Comparison of ENCODE assay signal across 1 cellular context in genomic region chr10:118046491-118047362, GRCh38.
TF ChIP-seq lines count a peak whose summit lies in the region.

A gene with protein sequence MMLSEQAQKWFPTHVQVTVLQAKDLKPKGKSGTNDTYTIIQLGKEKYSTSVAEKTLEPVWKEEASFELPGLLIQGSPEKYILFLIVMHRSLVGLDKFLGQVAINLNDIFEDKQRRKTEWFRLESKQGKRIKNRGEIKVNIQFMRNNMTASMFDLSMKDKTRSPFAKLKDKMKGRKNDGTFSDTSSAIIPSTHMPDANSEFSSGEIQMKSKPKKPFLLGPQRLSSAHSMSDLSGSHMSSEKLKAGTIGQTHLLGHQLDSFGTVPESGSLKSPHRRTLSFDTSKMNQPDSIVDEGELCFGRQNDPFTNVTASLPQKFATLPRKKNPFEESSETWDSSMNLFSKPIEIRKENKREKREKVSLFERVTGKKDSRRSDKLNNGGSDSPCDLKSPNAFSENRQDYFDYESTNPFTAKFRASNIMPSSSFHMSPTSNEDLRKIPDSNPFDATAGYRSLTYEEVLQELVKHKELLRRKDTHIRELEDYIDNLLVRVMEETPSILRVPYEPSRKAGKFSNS (minus strand): TSS chr10:118046941. CDS start chr10:118046163, 778 bp downstream.

TF ChIP-seq in K562, 482 proteins besides CTCF, POLR2A, EP300 and RAD21 (continued from another document):
- TF ChIP-seq E2F6 (IDR thresholded peaks at IDR 0.05; ENCODE audit: borderline replicate concordance in 1 of 2, extremely low read depth in 1 of 2, insufficient read depth in 1 of 2, insufficient read length in 1 of 2, low read depth in 1 of 2, low read length in 1 of 2, poor library complexity in 1 of 2, severe bottlenecking in 1 of 2) (peak in 1 of 2 experiments; percentile 17), ARNT (IDR thresholded peaks at IDR 0.05) (no peak), MYNN (IDR thresholded peaks at IDR 0.05) (no peak), MYNN (CRISPR knock-in tag; IDR thresholded peaks at IDR 0.05) (no peak), C11orf30 (IDR thresholded peaks at IDR 0.05; ENCODE audit: low read depth) (no peak), GATAD2B (IDR thresholded peaks at IDR 0.05; ENCODE audit: borderline replicate concordance) (peak; percentile 92), TBP (optimal IDR thresholded peaks at IDR 0.05; ENCODE audit: low read depth, low read length) (peak; percentile 79), POLR3G (IDR thresholded peaks at IDR 0.05; ENCODE audit: extremely low read depth, insufficient read length, insufficient replicate concordance) (no peak), E2F1 (CRISPR knock-in tag; IDR thresholded peaks at IDR 0.05) (no peak), HNRNPLL (IDR thresholded peaks at IDR 0.05; ENCODE audit: low read depth, low read length, poor library complexity, severe bottlenecking) (peak; percentile 44), CHD4 (IDR thresholded peaks at IDR 0.05; ENCODE audit: insufficient read depth, insufficient replicate concordance, low read depth, low read length, poor library complexity, severe bottlenecking) (no peak), KLF13 (tag; IDR thresholded peaks at IDR 0.05; ENCODE audit: borderline replicate concordance, low read depth) (no peak), ZNF23 (CRISPR knock-in tag; IDR thresholded peaks at IDR 0.05) (no peak), TCF3 (CRISPR knock-in tag; IDR thresholded peaks at IDR 0.05) (no peak), POLR2G (IDR thresholded peaks at IDR 0.05; ENCODE audit: low read depth, low read length) (peak; percentile 88), NEUROD1 (IDR thresholded peaks at IDR 0.05; ENCODE audit: borderline replicate concordance, low read depth, low read length, partially characterized antibody) (no peak), CXXC5 (CRISPR knock-in tag; IDR thresholded peaks at IDR 0.05) (peak; percentile 75), ZNF175 (CRISPR knock-in tag; IDR thresholded peaks at IDR 0.05; ENCODE audit: low read depth) (no peak), RBM22 (IDR thresholded peaks at IDR 0.05; ENCODE audit: low read depth, low read length, poor library complexity, severe bottlenecking) (peak; percentile 93), E2F3 (CRISPR knock-in tag; IDR thresholded peaks at IDR 0.05) (no peak), SMAD1 (IDR thresholded peaks at IDR 0.05; ENCODE audit: low read depth, low read length, partially characterized antibody) (no peak), SIN3B (IDR thresholded peaks at IDR 0.05; ENCODE audit: low read depth) (peak; percentile 38; the same call in 1 of the 2 replicates), SREBF2 (CRISPR knock-in tag; IDR thresholded peaks at IDR 0.05) (no peak), OTX1 (CRISPR knock-in tag; IDR thresholded peaks at IDR 0.05) (no peak), TAF9B (IDR thresholded peaks at IDR 0.05; ENCODE audit: partially characterized antibody) (no peak), SMAD3 (CRISPR knock-in tag; conservative IDR thresholded peaks at IDR 0.05) (no peak), RHOXF2B (CRISPR knock-in tag; conservative IDR thresholded peaks at IDR 0.05) (no peak), MBD2 (IDR thresholded peaks at IDR 0.05; ENCODE audit: borderline replicate concordance, low read depth) (no peak), BHLHE40 (IDR thresholded peaks at IDR 0.05; ENCODE audit: low read length) (peak; percentile 74)
- TF ChIP-seq, protein P1, sequence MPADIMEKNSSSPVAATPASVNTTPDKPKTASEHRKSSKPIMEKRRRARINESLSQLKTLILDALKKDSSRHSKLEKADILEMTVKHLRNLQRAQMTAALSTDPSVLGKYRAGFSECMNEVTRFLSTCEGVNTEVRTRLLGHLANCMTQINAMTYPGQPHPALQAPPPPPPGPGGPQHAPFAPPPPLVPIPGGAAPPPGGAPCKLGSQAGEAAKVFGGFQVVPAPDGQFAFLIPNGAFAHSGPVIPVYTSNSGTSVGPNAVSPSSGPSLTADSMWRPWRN (IDR thresholded peaks at IDR 0.05; ENCODE audit: low read depth), result no peak
- TF ChIP-seq, protein P2, sequence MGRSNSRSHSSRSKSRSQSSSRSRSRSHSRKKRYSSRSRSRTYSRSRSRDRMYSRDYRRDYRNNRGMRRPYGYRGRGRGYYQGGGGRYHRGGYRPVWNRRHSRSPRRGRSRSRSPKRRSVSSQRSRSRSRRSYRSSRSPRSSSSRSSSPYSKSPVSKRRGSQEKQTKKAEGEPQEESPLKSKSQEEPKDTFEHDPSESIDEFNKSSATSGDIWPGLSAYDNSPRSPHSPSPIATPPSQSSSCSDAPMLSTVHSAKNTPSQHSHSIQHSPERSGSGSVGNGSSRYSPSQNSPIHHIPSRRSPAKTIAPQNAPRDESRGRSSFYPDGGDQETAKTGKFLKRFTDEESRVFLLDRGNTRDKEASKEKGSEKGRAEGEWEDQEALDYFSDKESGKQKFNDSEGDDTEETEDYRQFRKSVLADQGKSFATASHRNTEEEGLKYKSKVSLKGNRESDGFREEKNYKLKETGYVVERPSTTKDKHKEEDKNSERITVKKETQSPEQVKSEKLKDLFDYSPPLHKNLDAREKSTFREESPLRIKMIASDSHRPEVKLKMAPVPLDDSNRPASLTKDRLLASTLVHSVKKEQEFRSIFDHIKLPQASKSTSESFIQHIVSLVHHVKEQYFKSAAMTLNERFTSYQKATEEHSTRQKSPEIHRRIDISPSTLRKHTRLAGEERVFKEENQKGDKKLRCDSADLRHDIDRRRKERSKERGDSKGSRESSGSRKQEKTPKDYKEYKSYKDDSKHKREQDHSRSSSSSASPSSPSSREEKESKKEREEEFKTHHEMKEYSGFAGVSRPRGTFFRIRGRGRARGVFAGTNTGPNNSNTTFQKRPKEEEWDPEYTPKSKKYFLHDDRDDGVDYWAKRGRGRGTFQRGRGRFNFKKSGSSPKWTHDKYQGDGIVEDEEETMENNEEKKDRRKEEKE (IDR thresholded peaks at IDR 0.05; ENCODE audit: borderline replicate concordance in 1 of 2, control insufficient read depth in 1 of 2, low read depth in 2 of 2, low read length in 1 of 2), result no peak
